ENCODE assay signal across 21 cellular contexts in genomic region chr9:131391504-131391903, GRCh38.
"Had no signal": no experiment of that assay in that cellular context is flagged by ENCODE, and none has a peak within 500 bp of the region (broad histone marks: within the 10 kb centered on the region; RNA-seq: fewer than 3 reads in every experiment).

No MANE protein-coding gene starts in this region.

- H2AFZ ChIP-seq: hepatocyte had no signal

- H3K27me3 Mint-ChIP-seq: naive thymus-derived CD8-positive, alpha-beta T cell; progenitor cell of endocrine pancreas had no signal

- H3K9me3 ChIP-seq: colonic mucosa, pancreas, suprapubic skin, tibial artery, upper lobe of right lung, vagina had no signal

- H3K36me3 ChIP-seq: colonic mucosa, pancreas, suprapubic skin, tibial artery, upper lobe of right lung, vagina had no signal

- H3K27me3 ChIP-seq: colonic mucosa, foreskin keratinocyte, hepatocyte, pancreas, suprapubic skin, tibial artery, upper lobe of right lung, vagina had no signal

- H3K27ac ChIP-seq: colonic mucosa, foreskin keratinocyte, hepatocyte, suprapubic skin, tibial artery, upper lobe of right lung, vagina had no signal

- H3K4me3 ChIP-seq: colonic mucosa, hepatocyte, pancreas, suprapubic skin, tibial artery, upper lobe of right lung, vagina had no signal

- ATAC-seq: foreskin keratinocyte; left cardiac atrium; naive thymus-derived CD8-positive, alpha-beta T cell; pancreas; right cardiac atrium; stimulated activated naive CD8-positive, alpha-beta T cell treated with anti-CD3 and anti-CD28 coated beads, Interleukin-15, Interleukin-2, amounts not matched to agents 100 U/mL and 50 U/mL, for 24 hours; upper lobe of right lung had no signal

- H3K36me3 Mint-ChIP-seq: naive thymus-derived CD8-positive, alpha-beta T cell had no signal

- DNase-seq: colonic mucosa; dermis blood vessel endothelial cell; erythroblast; foreskin keratinocyte; head of caudate nucleus; left cardiac atrium; mammary epithelial cell; naive thymus-derived CD8-positive, alpha-beta T cell; occipital lobe; pancreas; small intestine; stimulated activated CD4-positive, alpha-beta T cell treated with anti-CD3 and anti-CD28 coated beads, Interleukin-12 subunit alpha, Interleukin-12 subunit beta, amount 100 ng/mL, for 4 hours; stimulated activated naive CD8-positive, alpha-beta T cell treated with anti-CD3 and anti-CD28 coated beads, Interleukin-15, Interleukin-2, amounts not matched to agents 100 U/mL and 50 U/mL, for 24 hours; tibial artery; upper lobe of right lung had no signal

- H3K4me2 ChIP-seq: hepatocyte had no signal

- H3K9me3 Mint-ChIP-seq: naive thymus-derived CD8-positive, alpha-beta T cell had no signal

- H3K4me3 Mint-ChIP-seq: naive thymus-derived CD8-positive, alpha-beta T cell had no signal

- FAIRE-seq: kidney, pancreas, small intestine had no signal
